Comparison of ENCODE assay signal across 11 cellular contexts in genomic region chr16:72921106-72921505, GRCh38.
DNase-seq lines count a peak whose midpoint lies in the region; ATAC-seq and TF ChIP-seq lines count a peak whose summit lies in the region.
"Had no signal": no experiment of that assay in that cellular context is flagged by ENCODE, and none has a peak within 500 bp of the region (broad histone marks: within the 10 kb centered on the region; RNA-seq: fewer than 3 reads in every experiment).

No MANE protein-coding gene starts in this region.

- H3K36me3 Mint-ChIP-seq in CD14-positive monocyte = peaks cover 0 to 8% of the 10 kb centered on the region in 2 donors
- peaks cover 27% of the 10 kb centered on the region for H3K36me3 Mint-ChIP-seq in activated naive CD8-positive, alpha-beta T cell treated with anti-CD3 and anti-CD28 coated beads, Interleukin-2, amount 10 ng/mL, durations not matched to agents 7 days and 5 days
- peaks cover 4% of the 10 kb centered on the region for H3K36me3 Mint-ChIP-seq in nephron (ENCODE audit: low read depth)
- H3K36me3 Mint-ChIP-seq: CD8-positive, alpha-beta memory T cell had no signal

- H3K4me1 ChIP-seq in Peyer's patch = peaks cover 0 to 6% (median 0%) of the 10 kb centered on the region in 4 donors

- POLR2A ChIA-PET in activated naive CD8-positive, alpha-beta T cell treated with anti-CD3 and anti-CD28 coated beads, Interleukin-2, amount 10 ng/mL, durations not matched to agents 7 days and 5 days (lab: Charles Lee) = interaction anchor here (1.8 to 3.3 kb wide), 3 partner anchors 10 to 77 kb away, joined by 7 to 28 read pairs (median 20); no protein-coding TSS in a partner anchor

- DNase-seq in CD14-positive monocyte (ENCODE audit: low spot score) = no peak
- DNase-seq in activated naive CD8-positive, alpha-beta T cell treated with anti-CD3 and anti-CD28 coated beads, Interleukin-2, amount 10 ng/mL, durations not matched to agents 7 days and 5 days = peak; percentile 53
- DNase-seq in Peyer's patch = no peak
- DNase-seq: CD8-positive, alpha-beta memory T cell; NCI-H2029 treated with DMSO at 0.1 percent for 48 hours had no signal

- H3K27ac ChIP-seq in KOPT-K1 (ENCODE audit: low read depth, low read length, poor library complexity, severe bottlenecking) = peak overlapping the region; percentile 64
- H3K27ac ChIP-seq in Peyer's patch = no peak overlapping the region
- H3K27ac ChIP-seq: KMS-11 had no signal

- H3K4me1 Mint-ChIP-seq in CD14-positive monocyte (peaks cover 35% of the 10 kb centered on the region), nephron (peaks cover 31% of the 10 kb centered on the region)
- H3K4me1 Mint-ChIP-seq in activated naive CD8-positive, alpha-beta T cell treated with anti-CD3 and anti-CD28 coated beads, Interleukin-2, amount 10 ng/mL, durations not matched to agents 7 days and 5 days = peaks cover 27% of the 10 kb centered on the region

- H3K9me3 ChIP-seq in KOPT-K1 (ENCODE audit: insufficient read depth, low read length, poor library complexity, severe bottlenecking) (no peaks in the 10 kb centered on the region), Peyer's patch (no peaks in the 10 kb centered on the region)

- H3K9me3 Mint-ChIP-seq in CD14-positive monocyte (peaks cover 0 to 8% (median 0%) of the 10 kb centered on the region in 7 donors), nephron (peaks cover 2% of the 10 kb centered on the region)
- peaks cover 7% of the 10 kb centered on the region for H3K9me3 Mint-ChIP-seq in activated naive CD8-positive, alpha-beta T cell treated with anti-CD3 and anti-CD28 coated beads, Interleukin-2, amount 10 ng/mL, durations not matched to agents 7 days and 5 days

- peak; percentile 96 for ATAC-seq in activated naive CD8-positive, alpha-beta T cell treated with anti-CD3 and anti-CD28 coated beads, Interleukin-2, amount 10 ng/mL, durations not matched to agents 7 days and 5 days (ENCODE audit: low read depth)
- no peak for ATAC-seq in HG02973 (IDR thresholded peaks at IDR 0.05; ENCODE audit: unreplicated experiment)
- no peak for ATAC-seq in GM18873 (IDR thresholded peaks at IDR 0.05; ENCODE audit: low FRiP score, unreplicated experiment)
- ATAC-seq in GM18520 (IDR thresholded peaks at IDR 0.05; ENCODE audit: unreplicated experiment) = no peak

- H3K27ac Mint-ChIP-seq in CD14-positive monocyte (peak overlapping the region in 6 of 7 donors; percentile 10 to 84 (median 52)), nephron (peak overlapping the region in 2 of 3 experiments; percentile 24 to 26)
- peak overlapping the region; percentile 94 for H3K27ac Mint-ChIP-seq in activated naive CD8-positive, alpha-beta T cell treated with anti-CD3 and anti-CD28 coated beads, Interleukin-2, amount 10 ng/mL, durations not matched to agents 7 days and 5 days

- H3K4me3 Mint-ChIP-seq in CD14-positive monocyte (peak overlapping the region; percentile 56 to 61), nephron (no peak overlapping the region)
- H3K4me3 Mint-ChIP-seq in activated naive CD8-positive, alpha-beta T cell treated with anti-CD3 and anti-CD28 coated beads, Interleukin-2, amount 10 ng/mL, durations not matched to agents 7 days and 5 days = peak overlapping the region; percentile 71

- no peak for TF ChIP-seq CTCF in CD14-positive monocyte (IDR thresholded peaks at IDR 0.05)
- no peak for TF ChIP-seq CTCF in nephron (IDR thresholded peaks at IDR 0.05; ENCODE audit: unreplicated experiment in 3 of 3)
- no peak for TF ChIP-seq CTCF in Peyer's patch (IDR thresholded peaks at IDR 0.05)

- H3K27me3 ChIP-seq in Peyer's patch = no peaks in the 10 kb centered on the region

- peaks cover 2 to 5% (median 2%) of the 10 kb centered on the region in 3 donors for H3K27me3 Mint-ChIP-seq in CD14-positive monocyte (ENCODE audit: low read depth in 3 of 3)
- peaks cover 7% of the 10 kb centered on the region for H3K27me3 Mint-ChIP-seq in activated naive CD8-positive, alpha-beta T cell treated with anti-CD3 and anti-CD28 coated beads, Interleukin-2, amount 10 ng/mL, durations not matched to agents 7 days and 5 days
- no peaks in the 10 kb centered on the region for H3K27me3 Mint-ChIP-seq in nephron (ENCODE audit: low read depth)

- H3K4me3 ChIP-seq in Peyer's patch = no peak overlapping the region

- TF ChIP-seq POLR2A in Peyer's patch (IDR thresholded peaks at IDR 0.05) = no peak

- H3K36me3 ChIP-seq in KOPT-K1 (ENCODE audit: insufficient read depth, low read length) (no peaks in the 10 kb centered on the region), Peyer's patch (no peaks in the 10 kb centered on the region)

- intact Hi-C loops in CD14-positive monocyte (cut with micrococcal nuclease) = no loop called here

Comparison
In these comparisons a context has a peak if more than half of its experiments do, and no peak if none do; other contexts are left out.
1. H3K27ac Mint-ChIP-seq: peak in every context shown above with its lines; median percentile 94 in activated naive CD8-positive, alpha-beta T cell treated with anti-CD3 and anti-CD28 coated beads, Interleukin-2, amount 10 ng/mL, durations not matched to agents 7 days and 5 days; 52 in CD14-positive monocyte; 25 in nephron.
2. H3K4me3 Mint-ChIP-seq: peak in CD14-positive monocyte (2 of 2) and activated naive CD8-positive, alpha-beta T cell treated with anti-CD3 and anti-CD28 coated beads, Interleukin-2, amount 10 ng/mL, durations not matched to agents 7 days and 5 days (single experiment); none in nephron (0 of 3).